Comparison of ENCODE assay signal across 8 cellular contexts in genomic region chr16:19375561-19376158, GRCh38. TPM values are rescaled to one million over a fixed set of nuclear protein-coding genes. Genes with fewer than 3 reads are reported as not detected.
A peak's percentile ranks its signal among the peaks of the same experiment; 100 is the strongest.
DNase-seq lines count a peak whose midpoint lies in the region; ATAC-seq lines count a peak whose summit lies in the region.

No MANE protein-coding gene starts in this region.

- no peak overlapping the region for H3K4me3 ChIP-seq in SJSA1

- no peaks in the 10 kb centered on the region for H3K9me3 ChIP-seq in SJSA1 (replicated peaks)

- no peak for ATAC-seq in GM18861 (IDR thresholded peaks at IDR 0.05; ENCODE audit: unreplicated experiment)
- ATAC-seq in GM21529 (IDR thresholded peaks at IDR 0.05; ENCODE audit: unreplicated experiment), result no peak

- no peaks in the 10 kb centered on the region for H3K36me3 ChIP-seq in SJSA1

- no peaks in the 10 kb centered on the region; the same call in 1 of the 2 replicates for H3K27me3 ChIP-seq in SJSA1 (replicated peaks)

- no peaks in the 10 kb centered on the region for H3K4me1 ChIP-seq in SJSA1 (replicated peaks)

- DNase-seq in EH (ENCODE audit: low read depth), result peak; percentile 52
- peak; percentile 41 for DNase-seq in LHCN-M2 (ENCODE audit: low read depth)
- peak; percentile 34 to 52 for DNase-seq in SJSA1 (ENCODE audit: low read depth in 1 of 2, low spot score in 2 of 2)
- DNase-seq in dermis microvascular lymphatic vessel endothelial cell (ENCODE audit: low read depth in 2 of 2), result peak; percentile 54 to 77
- peak; percentile 73 to 84 for DNase-seq in lung microvascular endothelial cell (ENCODE audit: low read depth in 2 of 2)
- peak in 26 of 49 donors; percentile 1 to 45 (median 15) for DNase-seq in substantia nigra (lab: John Stamatoyannopoulos, UW)

- no peak overlapping the region for H3K27ac ChIP-seq in SJSA1
- no peak overlapping the region for H3K27ac ChIP-seq in substantia nigra (ENCODE audit: low read depth, low read length, poor library complexity, severe bottlenecking)

RNA-seq across cellular contexts. Expression of gene TMC5, which starts 42.0 kb away (rescaled TPM):
- not detected in 2 replicates for total RNA-seq in LHCN-M2 (2014; rRNA removed)
- not detected for polyA plus RNA-seq in LHCN-M2 (2012)
- total RNA-seq in SJSA1 (2014; rRNA removed; shearing (Covaris generic)), result not detected in 2 replicates
- total RNA-seq in dermis microvascular lymphatic vessel endothelial cell, result under 0.01 TPM in 1 of 2 replicates, not detected in the other
- total RNA-seq in lung microvascular endothelial cell, result not detected in 2 replicates

Comparison
In these comparisons a context has a peak if more than half of its experiments do, and no peak if none do; other contexts are left out.
1. DNase-seq: peak in every context shown above with its lines; median percentile 78 in lung microvascular endothelial cell; 66 in dermis microvascular lymphatic vessel endothelial cell; 52 in EH; 43 in SJSA1; 41 in LHCN-M2; 15 in substantia nigra.